In genomic region chr2:159807183-159808037, GRCh38 we compare ENCODE assay signal across 8 cellular contexts. TPM values are rescaled to one million over a fixed set of nuclear protein-coding genes. Genes with fewer than 3 reads are reported as not detected.
DNase-seq lines count a peak whose midpoint lies in the region; ATAC-seq and TF ChIP-seq lines count a peak whose summit lies in the region.

No MANE protein-coding gene starts in this region.

- ATAC-seq in gastrocnemius medialis: no peak

- in situ Hi-C loops in gastrocnemius medialis (cut with MboI; ENCODE audit: low sequenced_read_pairs in 4 of 4): no loop called here

- no peak overlapping the region for H3K27ac Mint-ChIP-seq in glutamatergic neuron (ENCODE audit: unreplicated experiment)

- no peaks in the 10 kb centered on the region for H3K9me3 Mint-ChIP-seq in glutamatergic neuron (ENCODE audit: unreplicated experiment)

- H3K27me3 Mint-ChIP-seq in glutamatergic neuron (ENCODE audit: unreplicated experiment): no peaks in the 10 kb centered on the region

- H3K27ac ChIP-seq in VCaP (no peak overlapping the region), gastrocnemius medialis (no peak overlapping the region)

- H3K9me3 ChIP-seq in gastrocnemius medialis: no peaks in the 10 kb centered on the region

- no peaks in the 10 kb centered on the region for H3K36me3 Mint-ChIP-seq in glutamatergic neuron (ENCODE audit: unreplicated experiment)

- H3K36me3 ChIP-seq in gastrocnemius medialis: no peaks in the 10 kb centered on the region

- no peak overlapping the region for H3K4me3 ChIP-seq in gastrocnemius medialis

- peak; percentile 83 for TF ChIP-seq CTCF in VCaP (conservative IDR thresholded peaks at IDR 0.05)
- TF ChIP-seq CTCF in glutamatergic neuron (IDR thresholded peaks at IDR 0.05; ENCODE audit: partially characterized antibody, unreplicated experiment): peak; percentile 86
- peak; percentile 46 to 69 (median 51) for TF ChIP-seq CTCF in gastrocnemius medialis (IDR thresholded peaks at IDR 0.05 in 4 of 5, conservative IDR thresholded peaks at IDR 0.05 in 1 of 5)

- intact Hi-C loops in gastrocnemius medialis (cut with DNase I; ENCODE audit: low total_unique reads): no loop called here

- no peaks in the 10 kb centered on the region for H3K4me1 Mint-ChIP-seq in glutamatergic neuron (ENCODE audit: low read depth, unreplicated experiment)

- no peaks in the 10 kb centered on the region for H3K27me3 ChIP-seq in gastrocnemius medialis

- H3K4me3 Mint-ChIP-seq in glutamatergic neuron (ENCODE audit: unreplicated experiment): no peak overlapping the region

- TF ChIP-seq POLR2A in gastrocnemius medialis (IDR thresholded peaks at IDR 0.05): no peak

- DNase-seq in A172 (ENCODE audit: low spot score) (peak; percentile 46), EH (ENCODE audit: low read depth) (peak; percentile 64), MV-4-11 (lab: John Stamatoyannopoulos, UW) (peak; percentile 41), glutamatergic neuron (peak; percentile 44), gastrocnemius medialis (no peak), T-helper 2 cell (no peak), cortex of kidney (lab: John Stamatoyannopoulos, UW) (no peak)

- no peaks in the 10 kb centered on the region for H3K4me1 ChIP-seq in gastrocnemius medialis

RNA-seq across cellular contexts. Expression of gene CD302, which starts 9.4 kb away (rescaled TPM):
- total RNA-seq in A172 (2014; rRNA removed; shearing (Covaris generic)): 9.2 and 10.0 TPM in 2 replicates
- total RNA-seq in glutamatergic neuron (ENCODE audit: unreplicated experiment) (not detected), gastrocnemius medialis (10 to 100 TPM in 1 of 4 donors, 1 to 10 TPM in 3; 6.7 to 10.3 (median 7.7) TPM)

Comparison
In these comparisons a context has a peak if more than half of its experiments do, and no peak if none do; other contexts are left out.
1. DNase-seq: peak in A172 (single experiment), EH (single experiment), MV-4-11 (single experiment) and glutamatergic neuron (single experiment); none in gastrocnemius medialis (0 of 2), T-helper 2 cell (0 of 5) and cortex of kidney (single experiment).
2. Peak in every context shown above with its lines, with median percentiles within 50 percentile points of each other: CTCF ChIP-seq.